ENCODE assay signal across 11 cellular contexts in genomic region chr18:22934789-22935188, GRCh38. TPM values are rescaled to one million over a fixed set of nuclear protein-coding genes. Genes with fewer than 3 reads are reported as not detected.
DNase-seq lines count a peak whose midpoint lies in the region; ATAC-seq and TF ChIP-seq lines count a peak whose summit lies in the region.
"Had no signal": no experiment of that assay in that cellular context is flagged by ENCODE, and none has a peak within 500 bp of the region (broad histone marks: within the 10 kb centered on the region; RNA-seq: fewer than 3 reads in every experiment).

No MANE protein-coding gene starts in this region.

- no peak overlapping the region for H2AFZ ChIP-seq in neuron (ENCODE audit: low read depth, low read length)

- TF ChIP-seq CTCF in brain microvascular endothelial cell (IDR thresholded peaks at IDR 0.05; ENCODE audit: low read depth, low read length, missing control alignments) (no peak), tibial nerve (IDR thresholded peaks at IDR 0.05) (no peak)

- peaks cover 31% of the 10 kb centered on the region for H3K4me1 Mint-ChIP-seq in T-helper 2 cell treated with Interferon-gamma antibody and Interleukin-4, amounts not matched to agents 5 μg/mL and 100 μg/mL, for 36 hours (ENCODE audit: low read depth)

- no peak for DNase-seq in T-helper 2 cell treated with Interferon-gamma antibody and Interleukin-4, amounts not matched to agents 5 μg/mL and 100 μg/mL, for 36 hours (ENCODE audit: low spot score)
- no peak for DNase-seq in T-helper 2 cell
- no peak for DNase-seq in MG63
- DNase-seq in brain microvascular endothelial cell, result no peak
- DNase-seq in UCSD-AML1 (lab: John Stamatoyannopoulos, UW; ENCODE audit: unreplicated experiment), result no peak
- no peak for DNase-seq in tibial nerve (ENCODE audit: low spot score in 2 of 2)
- DNase-seq: activated CD4-positive, alpha-beta T cell treated with anti-CD3 and anti-CD28 coated beads for 48 hours; stimulated activated CD4-positive, alpha-beta T cell treated with anti-CD3 and anti-CD28 coated beads, Interleukin-2, amount 100 ng/mL, for 48 hours; upper lobe of left lung had no signal

- peaks cover 8% of the 10 kb centered on the region for H3K36me3 ChIP-seq in MG63
- no peaks in the 10 kb centered on the region for H3K36me3 ChIP-seq in brain microvascular endothelial cell (replicated peaks)
- H3K36me3 ChIP-seq in neuron (ENCODE audit: insufficient read depth, low read length), result peaks cover 21% of the 10 kb centered on the region
- peaks cover 0 to 9% (median 0%) of the 10 kb centered on the region in 3 donors for H3K36me3 ChIP-seq in tibial nerve

- H3K27me3 ChIP-seq in MG63, result no peaks in the 10 kb centered on the region
- no peaks in the 10 kb centered on the region for H3K27me3 ChIP-seq in brain microvascular endothelial cell (replicated peaks)
- no peaks in the 10 kb centered on the region for H3K27me3 ChIP-seq in neuron (ENCODE audit: insufficient read depth, low read length)
- no peaks in the 10 kb centered on the region for H3K27me3 ChIP-seq in tibial nerve
- H3K27me3 ChIP-seq: upper lobe of left lung had no signal

- in situ Hi-C loops in brain microvascular endothelial cell (cut with HindIII; ENCODE audit: low pct_ligation_motif_present, low sequenced_read_pairs), result no loop called here

- no peak for TF ChIP-seq EP300 in tibial nerve (IDR thresholded peaks at IDR 0.05)

- H3K27ac ChIP-seq in brain microvascular endothelial cell (no peak overlapping the region), tibial nerve (no peak overlapping the region)
- H3K27ac ChIP-seq: upper lobe of left lung had no signal

- ATAC-seq in GM18909 (IDR thresholded peaks at IDR 0.05; ENCODE audit: poor library complexity, unreplicated experiment), result no peak

- peak overlapping the region; percentile 97 for H3K4me3 Mint-ChIP-seq in T-helper 2 cell treated with Interferon-gamma antibody and Interleukin-4, amounts not matched to agents 5 μg/mL and 100 μg/mL, for 36 hours

- 95 to 96% methylated on average over 1 of the region's 1 CpG for WGBS in tibial nerve, 2 donors

- peaks cover 20% of the 10 kb centered on the region for H3K4me1 ChIP-seq in neuron (ENCODE audit: insufficient read depth, low read length)
- peaks cover 0 to 8% (median 0%) of the 10 kb centered on the region in 4 donors for H3K4me1 ChIP-seq in tibial nerve

- TF ChIP-seq POLR2A in tibial nerve (IDR thresholded peaks at IDR 0.05), result no peak

- H3K4me3 ChIP-seq in MG63 (peak overlapping the region; percentile 83), brain microvascular endothelial cell (ENCODE audit: low read depth, low read length) (peak overlapping the region; percentile 20), neuron (ENCODE audit: low read length) (peak overlapping the region; percentile 81), tibial nerve (no peak overlapping the region)

- H3K27ac Mint-ChIP-seq in T-helper 2 cell treated with Interferon-gamma antibody and Interleukin-4, amounts not matched to agents 5 μg/mL and 100 μg/mL, for 36 hours, result peak overlapping the region; percentile 73

- no peaks in the 10 kb centered on the region for H3K9me3 ChIP-seq in MG63
- H3K9me3 ChIP-seq in neuron (ENCODE audit: low read length), result no peaks in the 10 kb centered on the region
- H3K9me3 ChIP-seq in tibial nerve, result no peaks in the 10 kb centered on the region
- H3K9me3 ChIP-seq: upper lobe of left lung had no signal

- H3K36me3 Mint-ChIP-seq in T-helper 2 cell treated with Interferon-gamma antibody and Interleukin-4, amounts not matched to agents 5 μg/mL and 100 μg/mL, for 36 hours (ENCODE audit: low read depth), result peaks cover 33% of the 10 kb centered on the region

- peaks cover 3% of the 10 kb centered on the region for H3K27me3 Mint-ChIP-seq in T-helper 2 cell treated with Interferon-gamma antibody and Interleukin-4, amounts not matched to agents 5 μg/mL and 100 μg/mL, for 36 hours (ENCODE audit: low read depth)

- no peaks in the 10 kb centered on the region for H3K9me3 Mint-ChIP-seq in T-helper 2 cell treated with Interferon-gamma antibody and Interleukin-4, amounts not matched to agents 5 μg/mL and 100 μg/mL, for 36 hours

RNA-seq across cellular contexts. Expression of gene RBBP8, which starts 1.7 kb away (rescaled TPM):
- 19.4 and 27.7 TPM in 2 replicates for total RNA-seq in MG63 (2014; rRNA removed; shearing (Covaris generic); ENCODE audit: low replicate concordance)
- 10 to 100 TPM in 3 of 4 donors, 1 to 10 TPM in 1; 8.3 to 43.8 (median 13.5) TPM for total RNA-seq in tibial nerve

Comparison
In these comparisons a context has a peak if more than half of its experiments do, and no peak if none do; other contexts are left out.
1. H3K4me3 ChIP-seq: peak in MG63 (single experiment), brain microvascular endothelial cell (single experiment) and neuron (single experiment); none in tibial nerve (0 of 4).